ENCODE assay signal across 8 cellular contexts in genomic region chr2:46296216-46296839, GRCh38. TPM values are rescaled to one million over a fixed set of nuclear protein-coding genes. Genes with fewer than 3 reads are reported as not detected.
DNase-seq lines count a peak whose midpoint lies in the region; ATAC-seq lines count a peak whose summit lies in the region.

No MANE protein-coding gene starts in this region.

- POLR2A ChIA-PET in CD4-positive, alpha-beta memory T cell (lab: Charles Lee; ENCODE audit: partially characterized antibody): interaction anchor here (1.8 kb wide), 2 partner anchors 54 to 57 kb away, joined by 5 read pairs; no protein-coding TSS in a partner anchor

- no peak overlapping the region for H4K91ac ChIP-seq in neuronal stem cell (ENCODE audit: low read depth, low read length, poor library complexity)

- H4K8ac ChIP-seq in neuronal stem cell (ENCODE audit: low read depth, low read length): no peak overlapping the region

- no CpG with 5 or more reads among the region's 28 CpGs for whole genome bisulfite sequencing in neuronal stem cell (ENCODE audit: extremely low coverage in 2 of 2, insufficient read length in 2 of 2, insufficient replicate concordance in 1 of 2), 2 donors

- no peaks in the 10 kb centered on the region for H3K9me3 ChIP-seq in CD4-positive, alpha-beta memory T cell (ENCODE audit: control insufficient read depth in 1 of 2, low read length in 2 of 2)
- no peaks in the 10 kb centered on the region for H3K9me3 ChIP-seq in neuronal stem cell (replicated peaks in 1 of 2; ENCODE audit: control insufficient read depth in 2 of 2, insufficient read depth in 1 of 2, low read depth in 1 of 2, low read length in 2 of 2)

- H3K4me3 Mint-ChIP-seq in CD4-positive, alpha-beta memory T cell: peak overlapping the region; percentile 65 to 83 (median 76)
- peak overlapping the region; percentile 66 for H3K4me3 Mint-ChIP-seq in activated T-cell treated with anti-CD3 and anti-CD28 coated beads, Interleukin-2, amount 50 U/mL, for 4 hours

- no peak overlapping the region for H3K14ac ChIP-seq in neuronal stem cell (ENCODE audit: low read length)

- CTCF ChIA-PET in CD4-positive, alpha-beta memory T cell (lab: Charles Lee; ENCODE audit: partially characterized antibody): no interaction called here

- H2BK15ac ChIP-seq in neuronal stem cell (ENCODE audit: low read length): no peak overlapping the region

- peak overlapping the region; percentile 99 for H3K4me2 ChIP-seq in neuronal stem cell (ENCODE audit: insufficient read depth, low read length, poor library complexity, severe bottlenecking)

- H3K9me3 Mint-ChIP-seq in CD4-positive, alpha-beta memory T cell: no peaks in the 10 kb centered on the region
- no peaks in the 10 kb centered on the region for H3K9me3 Mint-ChIP-seq in activated T-cell treated with anti-CD3 and anti-CD28 coated beads, Interleukin-2, amount 50 U/mL, for 4 hours

- H3K4me3 ChIP-seq in CD4-positive, alpha-beta memory T cell (ENCODE audit: low read length in 2 of 2): peak overlapping the region in 1 of 2 donors; percentile 43
- peak overlapping the region; percentile 50 to 77 for H3K4me3 ChIP-seq in neuronal stem cell (ENCODE audit: low read length in 2 of 2)

- peak overlapping the region; percentile 93 for H2AFZ ChIP-seq in neuronal stem cell (ENCODE audit: low read length)

- peaks cover 21% of the 10 kb centered on the region for H3K27me3 ChIP-seq in CD4-positive, alpha-beta memory T cell (ENCODE audit: insufficient read depth, low read length)
- peaks cover 21 to 79% (median 55%) of the 10 kb centered on the region in 3 experiments for H3K27me3 ChIP-seq in neuronal stem cell (ENCODE audit: control insufficient read depth in 3 of 3, insufficient read depth in 3 of 3, low read depth in 1 of 3, low read length in 3 of 3)

- no peak overlapping the region for H2BK120ac ChIP-seq in neuronal stem cell (ENCODE audit: low read depth, low read length)

- H2AK5ac ChIP-seq in neuronal stem cell (ENCODE audit: low read depth, low read length): no peak overlapping the region

- no peaks in the 10 kb centered on the region for H3K36me3 ChIP-seq in CD4-positive, alpha-beta memory T cell (ENCODE audit: insufficient read depth, low read length)
- no peaks in the 10 kb centered on the region for H3K36me3 ChIP-seq in neuronal stem cell (replicated peaks in 1 of 2; ENCODE audit: control insufficient read depth in 2 of 2, insufficient read depth in 2 of 2, low read length in 2 of 2)

- ATAC-seq in HG03520 (IDR thresholded peaks at IDR 0.05; ENCODE audit: unreplicated experiment): peak; percentile 4
- peak; percentile 2 to 7 for ATAC-seq in activated T-cell treated with anti-CD3 and anti-CD28 coated beads, Interleukin-2, amount 50 U/mL, for 4 hours

- intact Hi-C loops in CD4-positive, alpha-beta memory T cell (cut with micrococcal nuclease): loop anchor here (2.0 to 10.0 kb wide), 4 partner anchors 59 to 1488 kb away; partner anchors contain the start of genes MSH6 and PRKCE

- no peak overlapping the region for H3K27ac Mint-ChIP-seq in CD4-positive, alpha-beta memory T cell

- no peak overlapping the region for H2BK12ac ChIP-seq in neuronal stem cell (ENCODE audit: low read length)

- H3K23ac ChIP-seq in neuronal stem cell (ENCODE audit: low read depth, low read length, poor library complexity): no peak overlapping the region

- no peak overlapping the region for H3K4ac ChIP-seq in neuronal stem cell (ENCODE audit: low read length)

- H3K27me3 Mint-ChIP-seq in CD4-positive, alpha-beta memory T cell: peaks cover 20 to 25% of the 10 kb centered on the region in 2 donors
- H3K27me3 Mint-ChIP-seq in activated T-cell treated with anti-CD3 and anti-CD28 coated beads, Interleukin-2, amount 50 U/mL, for 4 hours (ENCODE audit: low read depth): peaks cover 40% of the 10 kb centered on the region

- H3K79me1 ChIP-seq in neuronal stem cell (ENCODE audit: low read depth, low read length): no peaks in the 10 kb centered on the region

- peaks cover 0 to 3% of the 10 kb centered on the region in 2 donors for H3K36me3 Mint-ChIP-seq in CD4-positive, alpha-beta memory T cell
- no peaks in the 10 kb centered on the region for H3K36me3 Mint-ChIP-seq in activated T-cell treated with anti-CD3 and anti-CD28 coated beads, Interleukin-2, amount 50 U/mL, for 4 hours (ENCODE audit: insufficient read depth)

- H3K4me1 ChIP-seq in CD4-positive, alpha-beta memory T cell (ENCODE audit: insufficient read depth, low read length): peaks cover 29% of the 10 kb centered on the region
- H3K4me1 ChIP-seq in neuronal stem cell (ENCODE audit: control insufficient read depth in 2 of 2, insufficient read depth in 1 of 2, low read depth in 1 of 2, low read length in 2 of 2): peaks cover 8 to 13% of the 10 kb centered on the region in 2 donors

- H3K4me1 Mint-ChIP-seq in CD4-positive, alpha-beta memory T cell: peaks cover 12 to 43% (median 24%) of the 10 kb centered on the region in 4 donors
- peaks cover 24% of the 10 kb centered on the region for H3K4me1 Mint-ChIP-seq in activated T-cell treated with anti-CD3 and anti-CD28 coated beads, Interleukin-2, amount 50 U/mL, for 4 hours (ENCODE audit: low read depth)

- peak overlapping the region; percentile 44 for H3K9ac ChIP-seq in neuronal stem cell (ENCODE audit: low read depth, low read length, poor library complexity)

- peak overlapping the region; percentile 6 for H3K18ac ChIP-seq in neuronal stem cell (ENCODE audit: low read length)

- H3K27ac ChIP-seq in CD4-positive, alpha-beta memory T cell (ENCODE audit: low read depth, low read length): no peak overlapping the region
- H3K27ac ChIP-seq in neuronal stem cell (replicated peaks; ENCODE audit: low read length): no peak overlapping the region

- DNase-seq in CD4-positive, alpha-beta memory T cell: peak in 2 of 5 donors; percentile 11 to 18
- DNase-seq in activated T-cell treated with anti-CD3 and anti-CD28 coated beads, Interleukin-2, amount 50 U/mL, for 4 hours: no peak
- peak; percentile 29 for DNase-seq in foreskin melanocyte
- no peak for DNase-seq in neuronal stem cell (ENCODE audit: low spot score)
- no peak for DNase-seq in inferior parietal cortex (ENCODE audit: extremely low spot score)
- DNase-seq in DMS79 treated with DMSO at 0.1 percent for 48 hours (lab: John Stamatoyannopoulos, UW): no peak
- DNase-seq in H4 (ENCODE audit: low spot score): no peak

- no peak overlapping the region for H2BK5ac ChIP-seq in neuronal stem cell (ENCODE audit: low read length)

RNA-seq across cellular contexts. Expression of gene EPAS1, which starts 0.9 kb away (rescaled TPM):
- 1 to 10 TPM; 2.3 to 2.7 TPM for total RNA-seq in CD4-positive, alpha-beta memory T cell
- polyA plus RNA-seq in CD4-positive, alpha-beta memory T cell: under 1 TPM in 1 of 2 donors, not detected in 1; 0.40 TPM
- 10 to 100 TPM in 1 of 3 donors, 1 to 10 TPM in 2; 7.0 to 15.5 (median 7.0) TPM for total RNA-seq in activated T-cell treated with anti-CD3 and anti-CD28 coated beads, Interleukin-2, amount 50 U/mL, for 4 hours
- 0.24 TPM for polyA plus RNA-seq in neuronal stem cell (2013, experiment 1 of 2)
- 0.19 TPM for polyA plus RNA-seq in neuronal stem cell (2013, experiment 2 of 2)
- total RNA-seq in H4 (2014; rRNA removed; shearing (Covaris generic)): 30.5 and 31.6 TPM in 2 replicates
